8 cellular contexts compared by ENCODE assay signal in the genomic region with DNA sequence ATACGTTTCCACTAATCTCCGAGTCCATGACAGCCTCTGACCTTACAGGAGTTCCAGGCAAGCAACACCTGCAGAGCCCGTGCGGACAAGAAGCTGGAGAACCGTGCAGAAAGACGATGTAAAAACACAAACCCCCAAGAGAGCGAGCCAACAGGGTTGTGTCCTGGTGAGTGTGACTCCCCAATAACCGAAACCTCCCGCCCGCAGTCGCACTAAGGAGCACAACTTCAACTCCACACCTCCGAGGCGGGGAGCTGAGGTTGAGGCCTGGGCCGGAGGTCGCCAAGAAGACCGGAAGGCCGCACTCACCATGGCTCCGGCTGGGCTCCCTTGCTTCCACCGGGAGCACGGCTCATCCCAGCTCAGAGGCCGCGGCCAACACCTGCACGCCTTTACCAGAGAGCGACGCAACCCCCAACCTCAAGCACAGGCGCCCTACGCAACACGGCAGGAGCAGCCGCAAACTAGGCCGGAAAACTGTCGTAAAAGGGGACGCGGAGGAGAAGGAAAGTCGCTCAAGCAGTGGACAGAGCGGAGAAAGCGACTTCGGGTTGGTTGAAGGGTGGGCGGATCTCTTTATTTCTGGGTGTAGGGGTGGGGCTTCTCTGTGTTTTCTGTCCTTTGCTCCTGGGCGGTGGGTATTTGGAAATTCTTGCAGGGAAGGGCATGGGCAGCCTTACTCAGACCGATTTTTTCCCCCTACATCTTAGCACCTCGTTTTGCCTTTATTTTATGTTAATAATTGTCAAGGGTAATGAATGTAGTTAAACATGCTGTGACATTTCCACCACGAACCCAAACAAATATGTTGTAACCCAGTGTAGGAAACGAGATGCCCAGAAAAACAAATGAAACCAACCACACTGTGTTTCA. TPM values are rescaled to one million over a fixed set of nuclear protein-coding genes. Genes with fewer than 3 reads are reported as not detected.
A peak's percentile ranks its signal among the peaks of the same experiment; 100 is the strongest.
DNase-seq lines count a peak whose midpoint lies in the region; TF ChIP-seq lines count a peak whose summit lies in the region.

A gene (minus strand): TSS at position 446 of the 873 bp plus-strand sequence. CDS start 134 bp downstream, at position 312.

- H3K27me3 ChIP-seq in neuron (ENCODE audit: insufficient read depth, low read length) (no peaks in the 10 kb centered on the region), subcutaneous abdominal adipose tissue (ENCODE audit: control insufficient read depth in 5 of 5, insufficient read depth in 4 of 5, low read length in 5 of 5) (no peaks in the 10 kb centered on the region)

- peak within 1 kb of the TSS; percentile 71 for H3K4me3 ChIP-seq in neuron (ENCODE audit: low read length)
- H3K4me3 ChIP-seq in subcutaneous abdominal adipose tissue (ENCODE audit: low read depth in 1 of 5, low read length in 5 of 5), result peak within 1 kb of the TSS; percentile 94 to 98 (median 95)

- H3K36me3 ChIP-seq in neuron (ENCODE audit: insufficient read depth, low read length) (peaks cover 22% of the 10 kb centered on the region), subcutaneous abdominal adipose tissue (ENCODE audit: control insufficient read depth in 5 of 5, insufficient read depth in 5 of 5, low read length in 5 of 5) (peaks cover 8 to 16% (median 12%) of the 10 kb centered on the region in 5 donors)

- H3K4me1 ChIP-seq in neuron (ENCODE audit: insufficient read depth, low read length) (peaks cover 9% of the 10 kb centered on the region), subcutaneous abdominal adipose tissue (ENCODE audit: control insufficient read depth in 5 of 5, insufficient read depth in 5 of 5, low read length in 5 of 5) (peaks cover 0 to 23% (median 22%) of the 10 kb centered on the region in 5 donors)

- CTCF ChIA-PET in HEK293T (lab: Yijun Ruan, JAX), result no interaction called here

- in situ Hi-C loops in SK-MEL-5 (cut with HindIII; ENCODE audit: low pct_unique_long_range_greater_than_20kb, low sequenced_read_pairs), result no loop called here

- H2AFZ ChIP-seq in neuron (ENCODE audit: low read depth, low read length), result peak within 1 kb of the TSS; percentile 50

- DNase-seq in GF-D8 (lab: John Stamatoyannopoulos, UW) (peak; percentile 87), HEK293T (ENCODE audit: extremely low spot score) (peak; percentile 77), MV-4-11 (lab: John Stamatoyannopoulos, UW) (peak; percentile 92), SK-MEL-5 (ENCODE audit: low read depth, low spot score) (peak; percentile 98), foreskin melanocyte (peak; percentile 91)
- peak; percentile 91 for DNase-seq in activated naive CD4-positive, alpha-beta T cell treated with Interleukin-2 at 50 U/mL for 16 hours

- peak within 1 kb of the TSS; percentile 64 to 97 (median 94) for H3K9ac ChIP-seq in subcutaneous abdominal adipose tissue (ENCODE audit: low read length in 5 of 5)

- peak within 1 kb of the TSS; percentile 70 for H3K27ac ChIP-seq in subcutaneous abdominal adipose tissue (ENCODE audit: low read depth, low read length)

- H3K9me3 ChIP-seq in neuron (ENCODE audit: low read length) (no peaks in the 10 kb centered on the region), subcutaneous abdominal adipose tissue (ENCODE audit: control insufficient read depth in 5 of 5, low read length in 5 of 5) (no peaks in the 10 kb centered on the region)

- POLR2A ChIA-PET in HEK293T (lab: Yijun Ruan, JAX), result no interaction called here

TF ChIP-seq in HEK293T, 16 proteins besides CTCF, POLR2A, EP300 and RAD21:
- TF ChIP-seq FOXA1 (IDR thresholded peaks at IDR 0.05) (no peak), HDGF (IDR thresholded peaks at IDR 0.05; ENCODE audit: borderline replicate concordance) (no peak), ELF4 (IDR thresholded peaks at IDR 0.05) (no peak), FOXM1 (IDR thresholded peaks at IDR 0.05; ENCODE audit: borderline replicate concordance) (no peak), FOXK2 (IDR thresholded peaks at IDR 0.05) (no peak), ZNF384 (IDR thresholded peaks at IDR 0.05) (no peak), BHLHE40 (IDR thresholded peaks at IDR 0.05; ENCODE audit: borderline replicate concordance) (no peak), L3MBTL2 (conservative IDR thresholded peaks at IDR 0.05) (no peak)

RNA-seq across cellular contexts. Expression of the gene that starts here (rescaled TPM):
- 37.6 and 40.7 TPM in 2 replicates for total RNA-seq in SK-MEL-5 (2014; rRNA removed; shearing (Covaris generic))
- 38.8 and 43.8 TPM in 2 replicates for polyA plus RNA-seq in SK-MEL-5 (2015; cell fraction: cytosol; rRNA removed)
- 42.0 and 57.9 TPM in 2 replicates for polyA plus RNA-seq in SK-MEL-5 (2015; cell fraction: nucleus; rRNA removed)

Comparison
In these comparisons a context has a peak if more than half of its experiments do, and no peak if none do; other contexts are left out.
1. Peak in every context shown above with its lines: DNase-seq, H3K4me3 ChIP-seq and H3K27ac ChIP-seq.